In genomic region chrX:19881559-19881958, GRCh38 we compare ENCODE assay signal across 28 cellular contexts. TPM values are rescaled to one million over a fixed set of nuclear protein-coding genes. Genes with fewer than 3 reads are reported as not detected.
DNase-seq lines count a peak whose midpoint lies in the region; ATAC-seq and TF ChIP-seq lines count a peak whose summit lies in the region.
"Had no signal": no experiment of that assay in that cellular context is flagged by ENCODE, and none has a peak within 500 bp of the region (broad histone marks: within the 10 kb centered on the region; RNA-seq: fewer than 3 reads in every experiment).

No MANE protein-coding gene starts in this region.

- H3K36me3 ChIP-seq in Loucy (ENCODE audit: insufficient read depth, low read length) (no peaks in the 10 kb centered on the region), smooth muscle cell (ENCODE audit: low read depth) (no peaks in the 10 kb centered on the region)
- H3K36me3 ChIP-seq: HAP-1, lower lobe of right lung, ovary, Peyer's patch, upper lobe of left lung had no signal

- peaks cover 5% of the 10 kb centered on the region; the same call in 1 of the 2 replicates for H3F3A ChIP-seq in Loucy (ENCODE audit: low read depth)
- no peaks in the 10 kb centered on the region for H3F3A ChIP-seq in smooth muscle cell (ENCODE audit: low read depth)

- H3K4me3 ChIP-seq in GM12864 (ENCODE audit: low read depth, low read length) = peak overlapping the region; percentile 10; the same call in 1 of the 2 replicates
- peak overlapping the region; percentile 64 for H3K4me3 ChIP-seq in Loucy (ENCODE audit: low read length, poor library complexity, severe bottlenecking)
- no peak overlapping the region for H3K4me3 ChIP-seq in smooth muscle cell
- H3K4me3 ChIP-seq: HAP-1, lower lobe of right lung, ovary, Peyer's patch, upper lobe of left lung had no signal

- peaks cover 38 to 55% of the 10 kb centered on the region in 2 donors for H3K4me1 Mint-ChIP-seq in effector memory CD8-positive, alpha-beta T cell (ENCODE audit: low read depth in 2 of 2)

- no peak overlapping the region for H3K4me3 Mint-ChIP-seq in effector memory CD8-positive, alpha-beta T cell
- H3K4me3 Mint-ChIP-seq: activated CD4-positive, alpha-beta memory T cell treated with anti-CD3 and anti-CD28 coated beads for 36 hours; activated naive CD4-positive, alpha-beta T cell treated with anti-CD3 and anti-CD28 coated beads for 36 hours; activated T-helper 1 cell treated with anti-CD3 and anti-CD28 coated beads, Interleukin-12 subunit alpha, Interleukin-12 subunit beta, Interleukin-2, Interleukin-4 antibody, amounts not matched to agents 30 ng/mL and 10 ng/mL and 1 ng/mL, durations not matched to agents 14 hours and 24 hours and 36 hours had no signal

- H3K27me3 ChIP-seq in Loucy (ENCODE audit: insufficient read depth, low read length, poor library complexity, severe bottlenecking) (no peaks in the 10 kb centered on the region), smooth muscle cell (ENCODE audit: low read depth) (no peaks in the 10 kb centered on the region)
- H3K27me3 ChIP-seq: ovary, Peyer's patch, upper lobe of left lung had no signal

- DNase-seq in GM12864 (ENCODE audit: low read depth) (no peak), smooth muscle cell (lab: John Stamatoyannopoulos, UW; ENCODE audit: unreplicated experiment) (no peak), SW480 (ENCODE audit: low spot score) (no peak), GDM1 (lab: John Stamatoyannopoulos, UW) (no peak)
- DNase-seq in effector memory CD8-positive, alpha-beta T cell = no peak
- DNase-seq in stimulated activated CD8-positive, alpha-beta memory T cell treated with anti-CD3 and anti-CD28 coated beads, Interleukin-4, amount 100 ng/mL, for 48 hours = no peak
- DNase-seq: activated CD4-positive, alpha-beta memory T cell treated with anti-CD3 and anti-CD28 coated beads for 36 hours; activated CD4-positive, CD25-positive, alpha-beta regulatory T cell; activated naive CD4-positive, alpha-beta T cell treated with anti-CD3 and anti-CD28 coated beads for 36 hours; amniotic stem cell; C1 segment of cervical spinal cord; Calu3; hippocampal formation; lower lobe of right lung; MV-4-11; NCI-H146; NCI-H446 treated with DMSO at 0.1 percent for 48 hours; NCI-H774; ovary; Peyer's patch; SIG-M5; stimulated activated CD4-positive, alpha-beta T cell treated with anti-CD3 and anti-CD28 coated beads, Interleukin-15, amount 100 ng/mL, for 24 hours; stimulated activated naive CD4-positive, alpha-beta T cell; SW 1271; upper lobe of left lung had no signal

- H3K9ac ChIP-seq in Loucy (ENCODE audit: low read depth, low read length, poor library complexity, severe bottlenecking) = no peak overlapping the region
- H3K9ac ChIP-seq in smooth muscle cell (ENCODE audit: low read depth) = no peak overlapping the region

- H3K4me1 ChIP-seq in Loucy (ENCODE audit: insufficient read depth, low read length, poor library complexity, severe bottlenecking) (peaks cover 78% of the 10 kb centered on the region), smooth muscle cell (ENCODE audit: low read depth) (no peaks in the 10 kb centered on the region)
- H3K4me1 ChIP-seq: Peyer's patch had no signal

- H3K9me3 Mint-ChIP-seq in effector memory CD8-positive, alpha-beta T cell = no peaks in the 10 kb centered on the region
- H3K9me3 Mint-ChIP-seq: activated CD4-positive, alpha-beta memory T cell treated with anti-CD3 and anti-CD28 coated beads for 36 hours; activated naive CD4-positive, alpha-beta T cell treated with anti-CD3 and anti-CD28 coated beads for 36 hours; activated T-helper 1 cell treated with anti-CD3 and anti-CD28 coated beads, Interleukin-12 subunit alpha, Interleukin-12 subunit beta, Interleukin-2, Interleukin-4 antibody, amounts not matched to agents 30 ng/mL and 10 ng/mL and 1 ng/mL, durations not matched to agents 14 hours and 24 hours and 36 hours had no signal

- H2AFZ ChIP-seq in Loucy (ENCODE audit: low read length) = no peak overlapping the region
- no peak overlapping the region for H2AFZ ChIP-seq in smooth muscle cell (ENCODE audit: low read depth)

- ATAC-seq in effector memory CD8-positive, alpha-beta T cell (replicated peaks) = no peak
- ATAC-seq: lower lobe of right lung had no signal

- TF ChIP-seq CTCF in GM12864 (IDR thresholded peaks at IDR 0.05; ENCODE audit: low read depth, low read length, missing control alignments) (no peak), Loucy (conservative IDR thresholded peaks at IDR 0.05; ENCODE audit: low read length) (no peak), smooth muscle cell (IDR thresholded peaks at IDR 0.05; ENCODE audit: borderline replicate concordance, insufficient read depth, poor library complexity, severe bottlenecking) (no peak)

- peak overlapping the region; percentile 67 to 85 for H3K27ac Mint-ChIP-seq in effector memory CD8-positive, alpha-beta T cell
- H3K27ac Mint-ChIP-seq: activated CD4-positive, alpha-beta memory T cell treated with anti-CD3 and anti-CD28 coated beads for 36 hours; activated naive CD4-positive, alpha-beta T cell treated with anti-CD3 and anti-CD28 coated beads for 36 hours; activated T-helper 1 cell treated with anti-CD3 and anti-CD28 coated beads, Interleukin-12 subunit alpha, Interleukin-12 subunit beta, Interleukin-2, Interleukin-4 antibody, amounts not matched to agents 30 ng/mL and 10 ng/mL and 1 ng/mL, durations not matched to agents 14 hours and 24 hours and 36 hours had no signal

- H3K36me3 Mint-ChIP-seq in effector memory CD8-positive, alpha-beta T cell (ENCODE audit: insufficient read depth) = peaks cover 11% of the 10 kb centered on the region
- H3K36me3 Mint-ChIP-seq: activated CD4-positive, alpha-beta memory T cell treated with anti-CD3 and anti-CD28 coated beads for 36 hours had no signal

- H4K20me1 ChIP-seq in Loucy (ENCODE audit: insufficient read depth, low read length, poor library complexity, severe bottlenecking) = peaks cover 34% of the 10 kb centered on the region
- H4K20me1 ChIP-seq in smooth muscle cell (ENCODE audit: low read depth) = peaks cover 16% of the 10 kb centered on the region

- H3K27me3 Mint-ChIP-seq in effector memory CD8-positive, alpha-beta T cell = no peaks in the 10 kb centered on the region
- H3K27me3 Mint-ChIP-seq: activated CD4-positive, alpha-beta memory T cell treated with anti-CD3 and anti-CD28 coated beads for 36 hours had no signal

- peak overlapping the region; percentile 80 for H3K27ac ChIP-seq in smooth muscle cell (ENCODE audit: low read depth)
- H3K27ac ChIP-seq: lower lobe of right lung, ovary, Peyer's patch, upper lobe of left lung had no signal

- WGBS in smooth muscle cell (ENCODE audit: low lambda C conversion rate) = 76% methylated on average over 4 of the region's 4 CpGs

- peak overlapping the region; percentile 68 for H3K4me2 ChIP-seq in Loucy (ENCODE audit: low read depth, low read length, poor library complexity, severe bottlenecking)
- peak overlapping the region; percentile 43 for H3K4me2 ChIP-seq in smooth muscle cell

- peaks cover 93% of the 10 kb centered on the region for H3K79me2 ChIP-seq in Loucy (ENCODE audit: insufficient read depth, low read length)
- peaks cover 31% of the 10 kb centered on the region for H3K79me2 ChIP-seq in smooth muscle cell (ENCODE audit: low read depth)

- no peaks in the 10 kb centered on the region for H3K9me2 ChIP-seq in Loucy (replicated peaks; ENCODE audit: low read depth, low read length)

- no peaks in the 10 kb centered on the region; the same call in 1 of the 2 replicates for H3K9me3 ChIP-seq in Loucy (ENCODE audit: insufficient read depth, low read depth, low read length)
- H3K9me3 ChIP-seq in smooth muscle cell (replicated peaks; ENCODE audit: low read depth) = no peaks in the 10 kb centered on the region
- H3K9me3 ChIP-seq: lower lobe of right lung, ovary, Peyer's patch, upper lobe of left lung had no signal

RNA-seq across cellular contexts. Expression of gene SH3KBP1, which starts 5.8 kb away (rescaled TPM):
- 69.7 and 76.8 TPM in 2 replicates for total RNA-seq in smooth muscle cell
- 68.0 and 77.3 TPM in 2 replicates for polyA plus RNA-seq in smooth muscle cell
